Comparison of ENCODE assay signal across 16 cellular contexts in genomic region chr13:44234566-44234965, GRCh38.
"Had no signal": no experiment of that assay in that cellular context is flagged by ENCODE, and none has a peak within 500 bp of the region (broad histone marks: within the 10 kb centered on the region; RNA-seq: fewer than 3 reads in every experiment).

No MANE protein-coding gene starts in this region.

- H3K4me3 Mint-ChIP-seq: activated CD8-positive, alpha-beta memory T cell treated with anti-CD3 and anti-CD28 coated beads, Interleukin-2, amount 10 ng/mL, durations not matched to agents 7 days and 5 days; activated T-cell treated with anti-CD3 and anti-CD28 coated beads, Interleukin-2, amount 50 U/mL, for 24 hours; brain had no signal

- H3K27ac ChIP-seq: hepatocyte, thoracic aorta had no signal

- H2AFZ ChIP-seq: hepatocyte had no signal

- H3K27ac Mint-ChIP-seq: activated CD8-positive, alpha-beta memory T cell treated with anti-CD3 and anti-CD28 coated beads, Interleukin-2, amount 10 ng/mL, durations not matched to agents 7 days and 5 days; activated naive CD4-positive, alpha-beta T cell treated with anti-CD3 and anti-CD28 coated beads, Interleukin-2, amount 50 U/mL, for 72 hours; activated T-cell treated with anti-CD3 and anti-CD28 coated beads, Interleukin-2, amount 50 U/mL, for 24 hours had no signal

- H3K9me3 Mint-ChIP-seq: activated naive CD4-positive, alpha-beta T cell treated with anti-CD3 and anti-CD28 coated beads, Interleukin-2, amount 50 U/mL, for 72 hours; activated T-cell treated with anti-CD3 and anti-CD28 coated beads, Interleukin-2, amount 50 U/mL, for 24 hours had no signal

- DNase-seq: activated CD4-positive, alpha-beta T cell treated with anti-CD3 and anti-CD28 coated beads for 1 hour; activated CD4-positive, alpha-beta T cell treated with anti-CD3 and anti-CD28 coated beads, Interleukin-2, amount 50 U/mL, for 48 hours; activated CD8-positive, alpha-beta memory T cell treated with anti-CD3 and anti-CD28 coated beads, Interleukin-2, amount 10 ng/mL, durations not matched to agents 7 days and 5 days; activated effector memory CD4-positive, alpha-beta T cell treated with anti-CD3 and anti-CD28 coated beads, Interleukin-2, amount 50 U/mL, for 16 hours; activated T-cell treated with anti-CD3 and anti-CD28 coated beads, Interleukin-2, amount 50 U/mL, for 24 hours; amniotic stem cell; esophagus squamous epithelium; left ventricle myocardium superior; stimulated activated CD4-positive, alpha-beta T cell treated with anti-CD3 and anti-CD28 coated beads, Interleukin-2, amount 100 ng/mL, for 48 hours; stimulated activated CD8-positive, alpha-beta memory T cell treated with anti-CD3 and anti-CD28 coated beads, Interleukin-4, amount 100 ng/mL, for 48 hours; stimulated activated naive CD8-positive, alpha-beta T cell treated with anti-CD3 and anti-CD28 coated beads, Interleukin-15, Interleukin-2, amounts not matched to agents 100 U/mL and 50 U/mL, for 24 hours; SW 1271 had no signal

- ATAC-seq: activated CD8-positive, alpha-beta memory T cell treated with anti-CD3 and anti-CD28 coated beads, Interleukin-2, amount 10 ng/mL, durations not matched to agents 7 days and 5 days; activated naive CD4-positive, alpha-beta T cell treated with anti-CD3 and anti-CD28 coated beads, Interleukin-2, amount 50 U/mL, for 72 hours; left ventricle myocardium superior; stimulated activated naive CD8-positive, alpha-beta T cell treated with anti-CD3 and anti-CD28 coated beads, Interleukin-15, Interleukin-2, amounts not matched to agents 100 U/mL and 50 U/mL, for 24 hours had no signal

- H3K4me3 ChIP-seq: esophagus squamous epithelium, hepatocyte, thoracic aorta had no signal

- H3K27me3 ChIP-seq: esophagus squamous epithelium, hepatocyte had no signal

- H3K4me2 ChIP-seq: hepatocyte had no signal

- H3K9me3 ChIP-seq: esophagus squamous epithelium, thoracic aorta had no signal

- H3K79me2 ChIP-seq: hepatocyte had no signal

- H3K36me3 ChIP-seq: esophagus squamous epithelium, thoracic aorta had no signal

- H3K36me3 Mint-ChIP-seq: activated CD8-positive, alpha-beta memory T cell treated with anti-CD3 and anti-CD28 coated beads, Interleukin-2, amount 10 ng/mL, durations not matched to agents 7 days and 5 days; activated naive CD4-positive, alpha-beta T cell treated with anti-CD3 and anti-CD28 coated beads, Interleukin-2, amount 50 U/mL, for 72 hours; brain had no signal
